8 cellular contexts compared by ENCODE assay signal in the genomic region with DNA sequence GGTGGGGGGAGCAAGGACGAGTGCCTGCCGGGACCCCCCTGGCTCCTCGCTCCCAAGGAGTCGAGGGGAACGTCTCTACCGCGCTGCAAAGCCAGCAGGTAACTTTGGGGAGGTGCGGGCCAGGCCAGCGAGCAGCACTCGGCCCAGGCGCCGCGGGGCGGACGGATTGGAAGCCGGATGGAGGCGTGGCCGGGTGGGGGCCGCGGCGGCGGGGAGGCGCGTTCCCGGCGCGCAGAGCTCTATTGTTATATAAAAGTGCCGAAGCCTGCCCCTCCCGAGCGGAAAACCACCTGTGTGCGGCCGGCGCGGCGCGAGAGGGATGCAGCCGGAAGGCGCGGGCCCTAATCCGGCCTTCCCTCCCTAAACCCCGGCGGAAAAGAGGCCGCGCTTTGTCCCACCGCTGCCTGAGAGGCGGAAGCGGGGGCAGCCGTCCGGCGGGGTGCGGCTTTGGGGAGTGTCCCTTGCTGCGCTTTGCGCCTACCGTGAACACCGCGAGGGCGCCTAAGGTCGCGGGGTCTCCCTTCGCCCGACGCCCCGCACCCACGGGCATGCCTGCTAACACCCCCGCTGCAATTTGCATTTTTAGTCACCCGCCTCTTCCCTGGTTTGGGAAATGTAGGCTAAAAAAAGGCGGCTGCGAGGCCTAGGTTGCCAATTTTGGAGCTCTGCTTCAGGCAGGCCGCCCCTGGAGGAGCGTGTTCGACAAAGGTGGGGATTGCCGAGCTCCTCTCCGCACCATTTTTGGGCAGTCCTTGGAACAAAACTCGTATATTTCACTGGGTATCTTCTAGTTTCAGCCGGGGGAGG. TPM values are rescaled to one million over a fixed set of nuclear protein-coding genes. Genes with fewer than 3 reads are reported as not detected.
DNase-seq lines count a peak whose midpoint lies in the region; ATAC-seq and TF ChIP-seq lines count a peak whose summit lies in the region.

No MANE protein-coding gene starts in this region.

- DNase-seq in AG04450 (ENCODE audit: low read depth, low spot score), result no peak
- DNase-seq in HuH-7.5 (ENCODE audit: low spot score), result peak; percentile 61
- DNase-seq in SJCRH30, result peak; percentile 81 to 82
- peak; percentile 77 for DNase-seq in activated naive CD8-positive, alpha-beta T cell treated with anti-CD3 and anti-CD28 coated beads for 36 hours
- peak; percentile 92 for DNase-seq in cardiac septum (ENCODE audit: low spot score)
- peak; percentile 45 to 66 for DNase-seq in trophoblast cell
- DNase-seq in uterus, result peak; percentile 62 to 65

- H3K4me3 ChIP-seq in AG04450 (ENCODE audit: low read depth, low read length), result peak overlapping the region; percentile 98
- H3K4me3 ChIP-seq in SJCRH30, result peak overlapping the region; percentile 73
- peak overlapping the region; percentile 79 for H3K4me3 ChIP-seq in trophoblast cell (ENCODE audit: low read depth, low read length)
- H3K4me3 ChIP-seq in uterus, result peak overlapping the region; percentile 44 to 79

- peak overlapping the region; percentile 91 for H4K8ac ChIP-seq in trophoblast cell (ENCODE audit: low read depth, low read length)

- TF ChIP-seq POLR2A in uterus (IDR thresholded peaks at IDR 0.05), result peak in 1 of 2 donors; percentile 27

- H3K27ac ChIP-seq in AG04450 (ENCODE audit: low read depth, low read length), result peak overlapping the region; percentile 99
- peak overlapping the region; percentile 96 for H3K27ac ChIP-seq in SJCRH30
- peak overlapping the region; percentile 96 for H3K27ac ChIP-seq in trophoblast cell (ENCODE audit: low read depth, low read length)
- H3K27ac ChIP-seq in uterus, result peak overlapping the region; percentile 93 to 96

- no peaks in the 10 kb centered on the region for H3K27me3 ChIP-seq in AG04450 (ENCODE audit: control insufficient read depth, insufficient read depth, low read length)
- H3K27me3 ChIP-seq in SJCRH30, result no peaks in the 10 kb centered on the region
- peaks cover 10% of the 10 kb centered on the region for H3K27me3 ChIP-seq in trophoblast cell (ENCODE audit: insufficient read depth, low read length)
- H3K27me3 ChIP-seq in uterus, result no peaks in the 10 kb centered on the region

- peak; percentile 29 for ATAC-seq in GM19043 (IDR thresholded peaks at IDR 0.05; ENCODE audit: low read depth, unreplicated experiment)

- peak overlapping the region; percentile 89 for H3K4me3 Mint-ChIP-seq in activated naive CD8-positive, alpha-beta T cell treated with anti-CD3 and anti-CD28 coated beads for 36 hours

- peak overlapping the region; percentile 42 for H2BK12ac ChIP-seq in trophoblast cell (ENCODE audit: low read length)

- H3K9me3 ChIP-seq in AG04450 (ENCODE audit: control insufficient read depth, insufficient read depth, low read length) (no peaks in the 10 kb centered on the region; the same call in 1 of the 2 replicates), SJCRH30 (replicated peaks) (no peaks in the 10 kb centered on the region), trophoblast cell (ENCODE audit: insufficient read depth, low read depth, low read length) (peaks cover 2% of the 10 kb centered on the region), uterus (no peaks in the 10 kb centered on the region)

- H3K27ac Mint-ChIP-seq in activated naive CD8-positive, alpha-beta T cell treated with anti-CD3 and anti-CD28 coated beads for 36 hours, result peak overlapping the region; percentile 90

- H2AFZ ChIP-seq in trophoblast cell (ENCODE audit: insufficient read depth, low read length, poor library complexity), result peak overlapping the region; percentile 84

- H4K12ac ChIP-seq in trophoblast cell (ENCODE audit: low read depth, low read length), result peak overlapping the region; percentile 84

- peaks cover 15% of the 10 kb centered on the region for H3K36me3 Mint-ChIP-seq in activated naive CD8-positive, alpha-beta T cell treated with anti-CD3 and anti-CD28 coated beads for 36 hours

- no peaks in the 10 kb centered on the region for H3K4me1 ChIP-seq in SJCRH30
- peaks cover 15 to 19% of the 10 kb centered on the region in 2 experiments for H3K4me1 ChIP-seq in trophoblast cell (ENCODE audit: control insufficient read depth in 1 of 2, insufficient read depth in 2 of 2, low read length in 2 of 2)
- no peaks in the 10 kb centered on the region for H3K4me1 ChIP-seq in uterus

- H2BK120ac ChIP-seq in trophoblast cell (ENCODE audit: insufficient read depth, low read length, poor library complexity), result peak overlapping the region; percentile 86

- H3K9me3 Mint-ChIP-seq in activated naive CD8-positive, alpha-beta T cell treated with anti-CD3 and anti-CD28 coated beads for 36 hours, result no peaks in the 10 kb centered on the region

- H3K18ac ChIP-seq in trophoblast cell (ENCODE audit: low read length), result peak overlapping the region; percentile 86

- peaks cover 18% of the 10 kb centered on the region for H3K79me2 ChIP-seq in trophoblast cell (ENCODE audit: control insufficient read depth, insufficient read depth, low read length, poor library complexity)

- H3K14ac ChIP-seq in trophoblast cell (ENCODE audit: low read length), result peak overlapping the region; percentile 97

- peak overlapping the region; percentile 49 for H2AK5ac ChIP-seq in trophoblast cell (ENCODE audit: low read length)

- WGBS in trophoblast cell (ENCODE audit: extremely low coverage, insufficient coverage, insufficient read length), result no CpG with 5 or more reads among the region's 75 CpGs

- TF ChIP-seq CTCF in AG04450 (IDR thresholded peaks at IDR 0.05; ENCODE audit: low read depth, low read length) (no peak), uterus (IDR thresholded peaks at IDR 0.05) (no peak)

- peaks cover 22% of the 10 kb centered on the region for H3K27me3 Mint-ChIP-seq in activated naive CD8-positive, alpha-beta T cell treated with anti-CD3 and anti-CD28 coated beads for 36 hours

- peak overlapping the region; percentile 94 for H4K91ac ChIP-seq in trophoblast cell (ENCODE audit: low read depth, low read length)

- H3K36me3 ChIP-seq in SJCRH30 (peaks cover 9% of the 10 kb centered on the region), trophoblast cell (ENCODE audit: control insufficient read depth in 1 of 2, insufficient read depth in 2 of 2, low read length in 2 of 2) (peaks cover 2 to 3% of the 10 kb centered on the region in 2 experiments), uterus (no peaks in the 10 kb centered on the region)

- peak overlapping the region; percentile 89 for H2BK5ac ChIP-seq in trophoblast cell (ENCODE audit: low read depth, low read length, poor library complexity)

- H3K4me1 Mint-ChIP-seq in activated naive CD8-positive, alpha-beta T cell treated with anti-CD3 and anti-CD28 coated beads for 36 hours, result peaks cover 41% of the 10 kb centered on the region

- POLR2A ChIA-PET in AG04450 (lab: Yijun Ruan, JAX), result interaction anchor here (3.0 to 4.5 kb wide), 2 partner anchors 30 to 97 kb away, joined by 16 to 41 read pairs; no protein-coding TSS in a partner anchor

- intact Hi-C loops in cardiac septum (cut with DNase I), result loop anchor here (5.0 to 10.0 kb wide), 6 partner anchors 33 to 302 kb away; partner anchors contain the start of genes GALNT4 and POC1B
- intact Hi-C loops in uterus (cut with DNase I; ENCODE audit: low total_unique reads), result loop anchor here (10.0 kb wide), 1 partner anchor 101 kb away; no protein-coding TSS in a partner anchor

- no peak overlapping the region for H3K23ac ChIP-seq in trophoblast cell (ENCODE audit: low read length)

- H3K4me2 ChIP-seq in trophoblast cell (ENCODE audit: low read length), result peak overlapping the region; percentile 89

- peak overlapping the region; percentile 66 for H3K4ac ChIP-seq in trophoblast cell (ENCODE audit: low read depth, low read length)

- CTCF ChIA-PET in AG04450 (lab: Charles Lee), result interaction anchor here (4.2 to 7.3 kb wide), 2 partner anchors 107 to 336 kb away, joined by 36 to 48 read pairs; no protein-coding TSS in a partner anchor

- H3K79me1 ChIP-seq in trophoblast cell (ENCODE audit: low read length), result peaks cover 29% of the 10 kb centered on the region

- peak overlapping the region; percentile 89 for H3K9ac ChIP-seq in trophoblast cell (ENCODE audit: low read length)

RNA-seq across cellular contexts. Expression of gene DUSP6, which starts 1.7 kb away (rescaled TPM):
- 27.9 and 32.0 TPM in 2 replicates for polyA plus RNA-seq in AG04450 (2011; rRNA removed)
- 59.0 and 104 TPM in 2 replicates for polyA minus RNA-seq in AG04450 (2011; rRNA and poly(A)+ RNA removed)
- 97.3 and 100 TPM in 2 replicates for total RNA-seq in SJCRH30 (2014; rRNA removed; shearing (Covaris generic))
- total RNA-seq in activated naive CD8-positive, alpha-beta T cell treated with anti-CD3 and anti-CD28 coated beads for 36 hours, result 10 to 100 TPM; 15.3 to 15.6 TPM
- total RNA-seq in cardiac septum, result 28.9 TPM
- 7.5 and 8.0 TPM in 2 replicates for polyA plus RNA-seq in trophoblast cell (2013)
- total RNA-seq in uterus, result 100 to 1,000 TPM in 1 of 4 donors, 10 to 100 TPM in 3; 28.7 to 103 (median 77.6) TPM
